Comparison of ENCODE assay signal across 18 cellular contexts in genomic region chr2:170350929-170351826, GRCh38.
"Had no signal": no experiment of that assay in that cellular context is flagged by ENCODE, and none has a peak within 500 bp of the region (broad histone marks: within the 10 kb centered on the region; RNA-seq: fewer than 3 reads in every experiment).

No MANE protein-coding gene starts in this region.

- H3K9me3 ChIP-seq: colonic mucosa, esophagus muscularis mucosa, right atrium auricular region, tibial artery had no signal

- ATAC-seq: activated CD4-positive, CD25-positive, alpha-beta regulatory T cell treated with anti-CD3 and anti-CD28 coated beads, Interleukin-2, amount 50 U/mL, for 24 hours; left ventricle myocardium superior; natural killer cell treated with Interleukin-12 subunit alpha and Interleukin-12 subunit beta and Interleukin-15 and Interleukin-18, amount 100 ng/mL, for 72 hours had no signal

- H3K36me3 ChIP-seq: colonic mucosa, esophagus muscularis mucosa, right atrium auricular region, tibial artery had no signal

- H3K27me3 ChIP-seq: colonic mucosa, right atrium auricular region, tibial artery had no signal

- H3K4me1 ChIP-seq: colonic mucosa, esophagus muscularis mucosa, right atrium auricular region, tibial artery had no signal

- H3K4me3 ChIP-seq: colonic mucosa, esophagus muscularis mucosa, right atrium auricular region, tibial artery had no signal

- DNase-seq: activated CD4-positive, alpha-beta T cell treated with anti-CD3 and anti-CD28 coated beads, Interleukin-2, amount 50 U/mL, for 1 hour; activated CD8-positive, alpha-beta memory T cell treated with anti-CD3 and anti-CD28 coated beads for 24 hours; activated naive CD4-positive, alpha-beta T cell; activated naive CD8-positive, alpha-beta T cell treated with anti-CD3 and anti-CD28 coated beads, Interleukin-2, amount 10 ng/mL, durations not matched to agents 7 days and 5 days; central memory CD4-positive, alpha-beta T cell; colonic mucosa; kidney glomerular epithelial cell; left ventricle myocardium superior; mesenchymal stem cell; small intestine; stimulated activated CD4-positive, alpha-beta T cell treated with anti-CD3 and anti-CD28 coated beads, Interleukin-4, amount 100 ng/mL, for 24 hours; stimulated activated naive CD4-positive, alpha-beta T cell; tibial artery had no signal

- H3K27ac ChIP-seq: colonic mucosa, esophagus muscularis mucosa, right atrium auricular region, tibial artery had no signal

- FAIRE-seq: small intestine, urothelium cell line had no signal
